16 cellular contexts compared by ENCODE assay signal in the genomic region with DNA sequence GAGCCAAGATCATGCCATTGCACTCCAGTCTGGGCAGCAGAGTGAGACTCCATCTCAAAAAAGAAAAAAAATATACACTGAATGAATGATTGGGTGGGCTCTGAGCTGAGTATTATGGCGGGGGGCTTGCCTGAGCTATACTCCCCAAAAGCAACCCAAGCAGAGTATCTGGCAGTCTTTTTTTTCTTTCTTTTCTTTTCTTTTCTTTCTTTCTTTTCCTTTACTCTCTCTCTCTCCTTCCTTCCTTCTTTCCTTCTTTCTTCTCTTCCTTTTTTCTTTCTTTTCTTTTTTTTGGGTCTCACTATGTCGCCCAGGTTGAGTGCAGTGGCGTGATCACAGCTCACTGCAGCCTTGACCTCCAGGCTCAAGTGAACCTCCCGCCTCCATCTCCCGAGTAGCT. TPM values are rescaled to one million over a fixed set of nuclear protein-coding genes. Genes with fewer than 3 reads are reported as not detected.
DNase-seq lines count a peak whose midpoint lies in the region; ATAC-seq and TF ChIP-seq lines count a peak whose summit lies in the region.
"Had no signal": no experiment of that assay in that cellular context is flagged by ENCODE, and none has a peak within 500 bp of the region (broad histone marks: within the 10 kb centered on the region; RNA-seq: fewer than 3 reads in every experiment).

No MANE protein-coding gene starts in this region.

- peak overlapping the region; percentile 92 for H3K4me2 ChIP-seq in BLaER1
- H3K4me2 ChIP-seq in BLaER1 treated with 17β-estradiol and CSF1 and Interleukin-3, amounts not matched to agents 10 nM and 100 nM, result peak overlapping the region in 6 of 11 experiments; percentile 85 to 97 (median 94); a peak in 8 of 22 replicates

- H3K36me3 Mint-ChIP-seq in T-helper 17 cell (ENCODE audit: low read depth), result no peaks in the 10 kb centered on the region
- H3K36me3 Mint-ChIP-seq in nephron progenitor cell (ENCODE audit: low read depth), result peaks cover 20% of the 10 kb centered on the region
- H3K36me3 Mint-ChIP-seq in CD14-positive monocyte, result peaks cover 2 to 3% of the 10 kb centered on the region in 2 donors
- H3K36me3 Mint-ChIP-seq: CD8-positive, alpha-beta T cell had no signal

- H3K4me1 ChIP-seq in BLaER1, result peaks cover 73% of the 10 kb centered on the region
- peaks cover 30 to 71% (median 62%) of the 10 kb centered on the region in 10 experiments for H3K4me1 ChIP-seq in BLaER1 treated with 17β-estradiol and CSF1 and Interleukin-3, amounts not matched to agents 10 nM and 100 nM
- H3K4me1 ChIP-seq: BE2C, Caco-2 had no signal

- H3K27me3 Mint-ChIP-seq in T-helper 17 cell, result peaks cover 19% of the 10 kb centered on the region
- peaks cover 10% of the 10 kb centered on the region for H3K27me3 Mint-ChIP-seq in nephron progenitor cell (ENCODE audit: low read depth, poor library complexity)
- peaks cover 12 to 22% (median 19%) of the 10 kb centered on the region in 3 donors for H3K27me3 Mint-ChIP-seq in CD14-positive monocyte (ENCODE audit: low read depth in 3 of 3)
- H3K27me3 Mint-ChIP-seq: CD4-positive, alpha-beta T cell had no signal

- H3K9ac ChIP-seq in BLaER1, result no peak overlapping the region
- H3K9ac ChIP-seq in BLaER1 treated with 17β-estradiol and CSF1 and Interleukin-3, amounts not matched to agents 10 nM and 100 nM, result no peak overlapping the region

- TF ChIP-seq CTCF in nephron progenitor cell (IDR thresholded peaks at IDR 0.05), result no peak
- no peak for TF ChIP-seq CTCF in CD14-positive monocyte (IDR thresholded peaks at IDR 0.05)

- H4K20me1 ChIP-seq in BLaER1, result no peaks in the 10 kb centered on the region
- H4K20me1 ChIP-seq in BLaER1 treated with 17β-estradiol and CSF1 and Interleukin-3, amounts not matched to agents 10 nM and 100 nM, result peaks cover 0 to 30% (median 2%) of the 10 kb centered on the region in 11 experiments; a peak in 10 of 22 replicates

- H3K4me3 Mint-ChIP-seq in T-helper 17 cell (peak overlapping the region; percentile 41), nephron progenitor cell (no peak overlapping the region), CD14-positive monocyte (no peak overlapping the region)
- H3K4me3 Mint-ChIP-seq: CD4-positive, alpha-beta T cell; CD8-positive, alpha-beta T cell had no signal

- no peak for ATAC-seq in T-helper 17 cell
- no peak for ATAC-seq in HG03342 (IDR thresholded peaks at IDR 0.05; ENCODE audit: unreplicated experiment)
- ATAC-seq in GM21528 (IDR thresholded peaks at IDR 0.05; ENCODE audit: low FRiP score, unreplicated experiment), result no peak
- ATAC-seq: CD8-positive, alpha-beta T cell had no signal

- 0 out of 2 replicates have a peak, but pooled peaks cover 3% of the 10 kb centered on the region for H3K36me3 ChIP-seq in BLaER1
- peaks cover 0 to 9% (median 0%) of the 10 kb centered on the region in 11 experiments; a peak in 1 of 22 replicates for H3K36me3 ChIP-seq in BLaER1 treated with 17β-estradiol and CSF1 and Interleukin-3, amounts not matched to agents 10 nM and 100 nM

- intact Hi-C loops in CD14-positive monocyte (cut with micrococcal nuclease), result no loop called here

- no peak overlapping the region for H3K27ac Mint-ChIP-seq in T-helper 17 cell
- peak overlapping the region; percentile 69 for H3K27ac Mint-ChIP-seq in nephron progenitor cell
- peak overlapping the region in 1 of 7 donors; percentile 24 for H3K27ac Mint-ChIP-seq in CD14-positive monocyte
- H3K27ac Mint-ChIP-seq: CD4-positive, alpha-beta T cell; CD8-positive, alpha-beta T cell had no signal

- H3K9me3 ChIP-seq in BLaER1, result no peaks in the 10 kb centered on the region
- peaks cover 0 to 13% (median 0%) of the 10 kb centered on the region in 11 experiments; a peak in 6 of 22 replicates for H3K9me3 ChIP-seq in BLaER1 treated with 17β-estradiol and CSF1 and Interleukin-3, amounts not matched to agents 10 nM and 100 nM (replicated peaks in 1 of 11)
- no peaks in the 10 kb centered on the region for H3K9me3 ChIP-seq in T-helper 17 cell (ENCODE audit: control insufficient read depth, low read length, poor library complexity, severe bottlenecking)
- H3K9me3 ChIP-seq: BE2C, Caco-2 had no signal

- no peak overlapping the region for H3K4me3 ChIP-seq in BLaER1
- H3K4me3 ChIP-seq in BLaER1 treated with 17β-estradiol and CSF1 and Interleukin-3, amounts not matched to agents 10 nM and 100 nM, result no peak overlapping the region

- DNase-seq in T-helper 17 cell (no peak), nephron progenitor cell (no peak), CD14-positive monocyte (ENCODE audit: low spot score) (no peak)
- DNase-seq: 8988T; ACHN; BE2C; C1 segment of cervical spinal cord; Caco-2; Calu3; CD4-positive, alpha-beta T cell; CD8-positive, alpha-beta T cell; GF-D8 had no signal

- H3K4me1 Mint-ChIP-seq in T-helper 17 cell (peaks cover 10% of the 10 kb centered on the region), nephron progenitor cell (peaks cover 43% of the 10 kb centered on the region), CD14-positive monocyte (peaks cover 9% of the 10 kb centered on the region)

- H3K27ac ChIP-seq in BLaER1, result no peak overlapping the region
- no peak overlapping the region for H3K27ac ChIP-seq in BLaER1 treated with 17β-estradiol and CSF1 and Interleukin-3, amounts not matched to agents 10 nM and 100 nM

- no peaks in the 10 kb centered on the region for H3K9me3 Mint-ChIP-seq in nephron progenitor cell
- peaks cover 0 to under 1% (median 0%) of the 10 kb centered on the region in 7 donors for H3K9me3 Mint-ChIP-seq in CD14-positive monocyte
- H3K9me3 Mint-ChIP-seq: CD4-positive, alpha-beta T cell; CD8-positive, alpha-beta T cell had no signal

- no peaks in the 10 kb centered on the region for H3K27me3 ChIP-seq in BLaER1
- peaks cover 0 to 37% (median 0%) of the 10 kb centered on the region in 11 experiments; a peak in 3 of 22 replicates for H3K27me3 ChIP-seq in BLaER1 treated with 17β-estradiol and CSF1 and Interleukin-3, amounts not matched to agents 10 nM and 100 nM
- H3K27me3 ChIP-seq: BE2C had no signal

RNA-seq across cellular contexts. Expression of a gene that starts 27.7 kb away (rescaled TPM):
- total RNA-seq in T-helper 17 cell, result under 1 TPM; 0.05 to 0.08 TPM
- polyA plus RNA-seq in CD14-positive monocyte, result not detected
